ENCODE assay signal across 20 cellular contexts in genomic region chr11:134533511-134533910, GRCh38.
A peak's percentile ranks its signal among the peaks of the same experiment; 100 is the strongest.
DNase-seq lines count a peak whose midpoint lies in the region; ATAC-seq and TF ChIP-seq lines count a peak whose summit lies in the region.
"Had no signal": no experiment of that assay in that cellular context is flagged by ENCODE, and none has a peak within 500 bp of the region (broad histone marks: within the 10 kb centered on the region; RNA-seq: fewer than 3 reads in every experiment).

No MANE protein-coding gene starts in this region.

- POLR2A ChIA-PET in activated CD4-positive, alpha-beta memory T cell treated with anti-CD3 and anti-CD28 coated beads, Interleukin-2, amount 10 ng/mL, durations not matched to agents 7 days and 5 days (lab: Charles Lee), result no interaction called here
- POLR2A ChIA-PET in activated CD4-positive, alpha-beta memory T cell treated with anti-CD3 and anti-CD28 coated beads for 36 hours (lab: Charles Lee), result no interaction called here

- H3K9ac ChIP-seq in neuronal stem cell (ENCODE audit: low read depth, low read length, poor library complexity), result no peak overlapping the region
- H3K9ac ChIP-seq: BLaER1 had no signal

- H3K4me3 ChIP-seq in neuronal stem cell (ENCODE audit: low read length in 2 of 2) (no peak overlapping the region), upper lobe of right lung (no peak overlapping the region)
- H3K4me3 ChIP-seq: BLaER1 had no signal

- peaks cover 28% of the 10 kb centered on the region for H3K27me3 Mint-ChIP-seq in activated CD4-positive, alpha-beta memory T cell treated with anti-CD3 and anti-CD28 coated beads, Interleukin-2, amount 10 ng/mL, durations not matched to agents 7 days and 5 days
- H3K27me3 Mint-ChIP-seq in activated CD4-positive, alpha-beta memory T cell treated with anti-CD3 and anti-CD28 coated beads for 36 hours, result peaks cover 11% of the 10 kb centered on the region

- peak overlapping the region; percentile 56 for H2BK120ac ChIP-seq in neuronal stem cell (ENCODE audit: low read depth, low read length)

- H4K8ac ChIP-seq in neuronal stem cell (ENCODE audit: low read depth, low read length), result no peak overlapping the region

- H3K27ac ChIP-seq in neuronal stem cell (replicated peaks; ENCODE audit: low read length) (no peak overlapping the region), upper lobe of right lung (no peak overlapping the region)
- H3K27ac ChIP-seq: 22Rv1, BLaER1 had no signal

- peaks cover 0 to 23% (median 0%) of the 10 kb centered on the region in 3 experiments for H3K27me3 ChIP-seq in neuronal stem cell (ENCODE audit: control insufficient read depth in 3 of 3, insufficient read depth in 3 of 3, low read depth in 1 of 3, low read length in 3 of 3)
- H3K27me3 ChIP-seq in upper lobe of right lung, result peaks cover 12% of the 10 kb centered on the region
- H3K27me3 ChIP-seq: BLaER1 had no signal

- H2AK5ac ChIP-seq in neuronal stem cell (ENCODE audit: low read depth, low read length), result no peak overlapping the region

- H2BK15ac ChIP-seq in neuronal stem cell (ENCODE audit: low read length), result no peak overlapping the region

- H4K91ac ChIP-seq in neuronal stem cell (ENCODE audit: low read depth, low read length, poor library complexity), result no peak overlapping the region

- CTCF ChIA-PET in activated CD4-positive, alpha-beta memory T cell treated with anti-CD3 and anti-CD28 coated beads, Interleukin-2, amount 10 ng/mL, durations not matched to agents 7 days and 5 days (lab: Charles Lee), result interaction anchor here (0.7 kb wide), 1 partner anchor 46 kb away, joined by 3 read pairs; no protein-coding TSS in a partner anchor
- CTCF ChIA-PET in activated CD4-positive, alpha-beta memory T cell treated with anti-CD3 and anti-CD28 coated beads for 36 hours (lab: Charles Lee), result no interaction called here

- H3K14ac ChIP-seq in neuronal stem cell (ENCODE audit: low read length), result no peak overlapping the region

- ATAC-seq in left cardiac atrium (no peak), upper lobe of right lung (no peak)

- H3K79me1 ChIP-seq in neuronal stem cell (ENCODE audit: low read depth, low read length), result no peaks in the 10 kb centered on the region

- H3K27ac Mint-ChIP-seq in activated CD4-positive, alpha-beta memory T cell treated with anti-CD3 and anti-CD28 coated beads, Interleukin-2, amount 10 ng/mL, durations not matched to agents 7 days and 5 days, result no peak overlapping the region
- no peak overlapping the region for H3K27ac Mint-ChIP-seq in activated CD4-positive, alpha-beta memory T cell treated with anti-CD3 and anti-CD28 coated beads for 36 hours
- H3K27ac Mint-ChIP-seq: CD4-positive, alpha-beta T cell; HFFc6 had no signal

- H2AFZ ChIP-seq in neuronal stem cell (ENCODE audit: low read length), result no peak overlapping the region

- no peak overlapping the region for H3K4me2 ChIP-seq in neuronal stem cell (ENCODE audit: insufficient read depth, low read length, poor library complexity, severe bottlenecking)

- H2BK5ac ChIP-seq in neuronal stem cell (ENCODE audit: low read length), result peak overlapping the region; percentile 69

- no peak overlapping the region for H3K4me3 Mint-ChIP-seq in activated CD4-positive, alpha-beta memory T cell treated with anti-CD3 and anti-CD28 coated beads, Interleukin-2, amount 10 ng/mL, durations not matched to agents 7 days and 5 days
- no peak overlapping the region for H3K4me3 Mint-ChIP-seq in activated CD4-positive, alpha-beta memory T cell treated with anti-CD3 and anti-CD28 coated beads for 36 hours
- H3K4me3 Mint-ChIP-seq: CD4-positive, alpha-beta T cell; HFFc6 had no signal

- intact Hi-C loops in activated CD4-positive, alpha-beta memory T cell treated with anti-CD3 and anti-CD28 coated beads for 36 hours (cut with micrococcal nuclease), result no loop called here
- intact Hi-C loops in cardiac septum (cut with DNase I), result no loop called here
- intact Hi-C loops in left cardiac atrium (cut with DNase I), result no loop called here
- intact Hi-C loops in upper lobe of right lung (cut with DNase I), result no loop called here

- H3K36me3 ChIP-seq in neuronal stem cell (replicated peaks in 1 of 2; ENCODE audit: control insufficient read depth in 2 of 2, insufficient read depth in 2 of 2, low read length in 2 of 2), result no peaks in the 10 kb centered on the region
- H3K36me3 ChIP-seq in upper lobe of right lung, result no peaks in the 10 kb centered on the region
- H3K36me3 ChIP-seq: BLaER1 had no signal

- H3K18ac ChIP-seq in neuronal stem cell (ENCODE audit: low read length), result no peak overlapping the region

- H3K36me3 Mint-ChIP-seq in activated CD4-positive, alpha-beta memory T cell treated with anti-CD3 and anti-CD28 coated beads, Interleukin-2, amount 10 ng/mL, durations not matched to agents 7 days and 5 days (ENCODE audit: low read depth), result no peaks in the 10 kb centered on the region
- no peaks in the 10 kb centered on the region for H3K36me3 Mint-ChIP-seq in activated CD4-positive, alpha-beta memory T cell treated with anti-CD3 and anti-CD28 coated beads for 36 hours

- H3K4me1 ChIP-seq in neuronal stem cell (ENCODE audit: control insufficient read depth in 2 of 2, insufficient read depth in 1 of 2, low read depth in 1 of 2, low read length in 2 of 2) (peaks cover 20 to 29% of the 10 kb centered on the region in 2 donors), upper lobe of right lung (no peaks in the 10 kb centered on the region)

- no peak overlapping the region for H3K23ac ChIP-seq in neuronal stem cell (ENCODE audit: low read depth, low read length, poor library complexity)

- no peak overlapping the region for H3K4ac ChIP-seq in neuronal stem cell (ENCODE audit: low read length)

- peak; percentile 11 for DNase-seq in activated CD4-positive, alpha-beta memory T cell treated with anti-CD3 and anti-CD28 coated beads, Interleukin-2, amount 10 ng/mL, durations not matched to agents 7 days and 5 days
- DNase-seq in activated CD4-positive, alpha-beta memory T cell treated with anti-CD3 and anti-CD28 coated beads for 36 hours, result no peak
- DNase-seq in cardiac septum (ENCODE audit: low spot score) (peak; percentile 14), left cardiac atrium (no peak), neuronal stem cell (ENCODE audit: low spot score) (no peak), upper lobe of right lung (peak; percentile 15), nucleus accumbens (lab: John Stamatoyannopoulos, UW) (no peak)
- no peak for DNase-seq in stimulated activated CD4-positive, alpha-beta T cell treated with anti-CD3 and anti-CD28 coated beads, Interleukin-4, amount 100 ng/mL, for 1 hour
- DNase-seq: ACHN, COR-L47, DMS79, HFFc6, Kasumi-1, NCI-H1417, NCI-H187, NCI-H446 treated with DMSO at 0.1 percent for 48 hours, NCI-H526 treated with DMSO at 0.1 percent for 48 hours had no signal

- TF ChIP-seq CTCF in upper lobe of right lung (IDR thresholded peaks at IDR 0.05), result no peak

- H3K9me3 ChIP-seq in neuronal stem cell (replicated peaks in 1 of 2; ENCODE audit: control insufficient read depth in 2 of 2, insufficient read depth in 1 of 2, low read depth in 1 of 2, low read length in 2 of 2) (no peaks in the 10 kb centered on the region), upper lobe of right lung (no peaks in the 10 kb centered on the region)
- H3K9me3 ChIP-seq: BLaER1 had no signal

- H3K4me1 Mint-ChIP-seq in activated CD4-positive, alpha-beta memory T cell treated with anti-CD3 and anti-CD28 coated beads, Interleukin-2, amount 10 ng/mL, durations not matched to agents 7 days and 5 days, result peaks cover 2% of the 10 kb centered on the region
- H3K4me1 Mint-ChIP-seq in activated CD4-positive, alpha-beta memory T cell treated with anti-CD3 and anti-CD28 coated beads for 36 hours (ENCODE audit: low read depth), result no peaks in the 10 kb centered on the region

- no peak overlapping the region for H2BK12ac ChIP-seq in neuronal stem cell (ENCODE audit: low read length)

- no peaks in the 10 kb centered on the region for H3K9me3 Mint-ChIP-seq in activated CD4-positive, alpha-beta memory T cell treated with anti-CD3 and anti-CD28 coated beads, Interleukin-2, amount 10 ng/mL, durations not matched to agents 7 days and 5 days
- no peaks in the 10 kb centered on the region for H3K9me3 Mint-ChIP-seq in activated CD4-positive, alpha-beta memory T cell treated with anti-CD3 and anti-CD28 coated beads for 36 hours
- H3K9me3 Mint-ChIP-seq: CD4-positive, alpha-beta T cell had no signal

- no CpG with 5 or more reads among the region's 7 CpGs for WGBS in neuronal stem cell (ENCODE audit: extremely low coverage in 2 of 2, insufficient read length in 2 of 2, insufficient replicate concordance in 1 of 2), 2 donors

Comparison
In these comparisons a context has a peak if more than half of its experiments do, and no peak if none do; other contexts are left out.
1. DNase-seq: peak in activated CD4-positive, alpha-beta memory T cell treated with anti-CD3 and anti-CD28 coated beads, Interleukin-2, amount 10 ng/mL, durations not matched to agents 7 days and 5 days (single experiment), cardiac septum (single experiment) and upper lobe of right lung (single experiment); none in activated CD4-positive, alpha-beta memory T cell treated with anti-CD3 and anti-CD28 coated beads for 36 hours (single experiment), left cardiac atrium (single experiment), neuronal stem cell (single experiment), nucleus accumbens (0 of 56) and stimulated activated CD4-positive, alpha-beta T cell treated with anti-CD3 and anti-CD28 coated beads, Interleukin-4, amount 100 ng/mL, for 1 hour (single experiment).